In genomic region chr4:41369680-41370079, GRCh38 we compare ENCODE assay signal across 14 cellular contexts.
A peak's percentile ranks its signal among the peaks of the same experiment; 100 is the strongest.
DNase-seq lines count a peak whose midpoint lies in the region; ATAC-seq and TF ChIP-seq lines count a peak whose summit lies in the region.
"Had no signal": no experiment of that assay in that cellular context is flagged by ENCODE, and none has a peak within 500 bp of the region (broad histone marks: within the 10 kb centered on the region; RNA-seq: fewer than 3 reads in every experiment).

No MANE protein-coding gene starts in this region.

- H3K9ac ChIP-seq in subcutaneous abdominal adipose tissue (ENCODE audit: low read length in 5 of 5), result no peak overlapping the region

- intact Hi-C loops in activated CD4-positive, alpha-beta memory T cell treated with anti-CD3 and anti-CD28 coated beads for 36 hours (cut with micrococcal nuclease), result no loop called here

- no peaks in the 10 kb centered on the region for H3K9me3 Mint-ChIP-seq in activated CD4-positive, alpha-beta memory T cell treated with anti-CD3 and anti-CD28 coated beads for 36 hours
- H3K9me3 Mint-ChIP-seq: nephron progenitor cell had no signal

- H3K4me3 ChIP-seq in kidney epithelial cell (ENCODE audit: low read depth, low read length) (no peak overlapping the region), subcutaneous abdominal adipose tissue (ENCODE audit: low read depth in 1 of 5, low read length in 5 of 5) (no peak overlapping the region)

- CTCF ChIA-PET in activated CD4-positive, alpha-beta memory T cell treated with anti-CD3 and anti-CD28 coated beads for 36 hours (lab: Charles Lee), result no interaction called here

- H3K4me1 ChIP-seq in subcutaneous abdominal adipose tissue (ENCODE audit: control insufficient read depth in 5 of 5, insufficient read depth in 5 of 5, low read length in 5 of 5), result peaks cover 9 to 42% (median 21%) of the 10 kb centered on the region in 5 donors

- H3K36me3 ChIP-seq in kidney epithelial cell (ENCODE audit: control insufficient read depth, insufficient read depth, low read length) (no peaks in the 10 kb centered on the region), subcutaneous abdominal adipose tissue (ENCODE audit: control insufficient read depth in 5 of 5, insufficient read depth in 5 of 5, low read length in 5 of 5) (peaks cover 0 to 7% (median 0%) of the 10 kb centered on the region in 5 donors)

- peaks cover 10% of the 10 kb centered on the region for H3K27me3 Mint-ChIP-seq in activated CD4-positive, alpha-beta memory T cell treated with anti-CD3 and anti-CD28 coated beads for 36 hours

- H3K27me3 ChIP-seq in kidney epithelial cell (ENCODE audit: control insufficient read depth, insufficient read depth, low read length) (no peaks in the 10 kb centered on the region), subcutaneous abdominal adipose tissue (ENCODE audit: control insufficient read depth in 5 of 5, insufficient read depth in 4 of 5, low read length in 5 of 5) (no peaks in the 10 kb centered on the region)

- no peak overlapping the region for H3K27ac Mint-ChIP-seq in activated CD4-positive, alpha-beta memory T cell treated with anti-CD3 and anti-CD28 coated beads for 36 hours
- H3K27ac Mint-ChIP-seq: nephron progenitor cell had no signal

- H3K36me3 Mint-ChIP-seq in activated CD4-positive, alpha-beta memory T cell treated with anti-CD3 and anti-CD28 coated beads for 36 hours, result no peaks in the 10 kb centered on the region

- H3K4me1 Mint-ChIP-seq in activated CD4-positive, alpha-beta memory T cell treated with anti-CD3 and anti-CD28 coated beads for 36 hours (ENCODE audit: low read depth), result no peaks in the 10 kb centered on the region

- ATAC-seq in GM19397 (IDR thresholded peaks at IDR 0.05; ENCODE audit: unreplicated experiment) (no peak), HG02642 (IDR thresholded peaks at IDR 0.05; ENCODE audit: poor library complexity, unreplicated experiment) (no peak)
- ATAC-seq: Panc1 had no signal

- DNase-seq in NCI-H2196 (lab: John Stamatoyannopoulos, UW; ENCODE audit: unreplicated experiment) (peak; percentile 63), cerebellum (ENCODE audit: low spot score) (peak; percentile 36), kidney epithelial cell (ENCODE audit: low read depth) (peak; percentile 39), NCI-H146 treated with DMSO at 0.1 percent for 48 hours (lab: John Stamatoyannopoulos, UW; ENCODE audit: unreplicated experiment) (no peak)
- no peak for DNase-seq in activated CD4-positive, alpha-beta memory T cell treated with anti-CD3 and anti-CD28 coated beads for 36 hours
- DNase-seq: activated T-cell treated with anti-CD3 and anti-CD28 coated beads, Interleukin-2, amount 50 U/mL, for 1 hour; glutamatergic neuron; NCI-H187; nephron progenitor cell; stimulated activated CD4-positive, alpha-beta T cell treated with anti-CD3 and anti-CD28 coated beads, Interleukin-2, amount 100 ng/mL, for 48 hours had no signal

- no peaks in the 10 kb centered on the region for H3K9me3 ChIP-seq in subcutaneous abdominal adipose tissue (ENCODE audit: control insufficient read depth in 5 of 5, low read length in 5 of 5)

- no peak for TF ChIP-seq CTCF in kidney epithelial cell (IDR thresholded peaks at IDR 0.05; ENCODE audit: insufficient read depth, low read length, poor library complexity, severe bottlenecking)

- POLR2A ChIA-PET in activated CD4-positive, alpha-beta memory T cell treated with anti-CD3 and anti-CD28 coated beads for 36 hours (lab: Charles Lee), result no interaction called here

- no peak overlapping the region for H3K4me3 Mint-ChIP-seq in activated CD4-positive, alpha-beta memory T cell treated with anti-CD3 and anti-CD28 coated beads for 36 hours
- H3K4me3 Mint-ChIP-seq: nephron progenitor cell had no signal

- H3K27ac ChIP-seq in subcutaneous abdominal adipose tissue (ENCODE audit: low read depth, low read length), result peak overlapping the region; percentile 14

Comparison
In these comparisons a context has a peak if more than half of its experiments do, and no peak if none do; other contexts are left out.
1. DNase-seq: peak in NCI-H2196 (single experiment), cerebellum (single experiment) and kidney epithelial cell (single experiment); none in NCI-H146 treated with DMSO at 0.1 percent for 48 hours (single experiment) and activated CD4-positive, alpha-beta memory T cell treated with anti-CD3 and anti-CD28 coated beads for 36 hours (single experiment).